1 cellular context compared by ENCODE assay signal in genomic region chr20:58716476-58717277, GRCh38.
TF ChIP-seq lines count a peak whose summit lies in the region.

No MANE protein-coding gene starts in this region.

TF ChIP-seq in HepG2, 621 proteins besides CTCF, POLR2A, EP300 and RAD21 (continued from another document and continues in another):
- TF ChIP-seq PATZ1 (CRISPR knock-in tag; IDR thresholded peaks at IDR 0.05) (peak; percentile 52; the same call in 1 of the 2 replicates), ZNF589 (CRISPR knock-in tag; conservative IDR thresholded peaks at IDR 0.05) (peak; percentile 34; the same call in 1 of the 2 replicates), TFAP4 (IDR thresholded peaks at IDR 0.05; ENCODE audit: borderline replicate concordance, low read depth) (peak; percentile 61; the same call in 1 of the 2 replicates), ZNF383 (CRISPR knock-in tag; IDR thresholded peaks at IDR 0.05; ENCODE audit: borderline replicate concordance) (no peak), REL (CRISPR knock-in tag; conservative IDR thresholded peaks at IDR 0.05) (peak; percentile 80; the same call in 1 of the 2 replicates), PITX1 (CRISPR knock-in tag; IDR thresholded peaks at IDR 0.05) (no peak), ZNF670 (CRISPR knock-in tag; IDR thresholded peaks at IDR 0.05; ENCODE audit: borderline replicate concordance) (no peak), NFAT5 (CRISPR knock-in tag; IDR thresholded peaks at IDR 0.05) (no peak), PRPF4 (IDR thresholded peaks at IDR 0.05; ENCODE audit: low read depth, low read length, poor library complexity, severe bottlenecking) (no peak), CAMTA2 (CRISPR knock-in tag; IDR thresholded peaks at IDR 0.05; ENCODE audit: borderline replicate concordance) (no peak), ZNF558 (CRISPR knock-in tag; IDR thresholded peaks at IDR 0.05; ENCODE audit: borderline replicate concordance) (0 out of 2 replicates have a peak, but pooled peaks have one; percentile 28), ZNF883 (CRISPR knock-in tag; IDR thresholded peaks at IDR 0.05; ENCODE audit: not compliant biosample characterization) (peak; percentile 1), HNRNPUL1 (IDR thresholded peaks at IDR 0.05; ENCODE audit: low read depth, low read length) (no peak), SCMH1 (CRISPR knock-in tag; IDR thresholded peaks at IDR 0.05; ENCODE audit: borderline replicate concordance) (no peak), ARID5B (CRISPR knock-in tag; IDR thresholded peaks at IDR 0.05) (peak; percentile 19; the same call in 1 of the 2 replicates), ZKSCAN5 (CRISPR knock-in tag; IDR thresholded peaks at IDR 0.05) (no peak), AGO2 (optimal IDR thresholded peaks at IDR 0.05; ENCODE audit: low read depth, low read length) (peak; percentile 92), FOXP1 (IDR thresholded peaks at IDR 0.05) (no peak), FOXP1 (CRISPR knock-in tag; IDR thresholded peaks at IDR 0.05) (no peak), ZNF710 (CRISPR knock-in tag; IDR thresholded peaks at IDR 0.05; ENCODE audit: borderline replicate concordance) (no peak), ZNF572 (CRISPR knock-in tag; IDR thresholded peaks at IDR 0.05) (no peak), KDM2A (CRISPR knock-in tag; IDR thresholded peaks at IDR 0.05; ENCODE audit: borderline replicate concordance, low read depth) (peak; percentile 18; the same call in 1 of the 2 replicates), FOXP4 (CRISPR knock-in tag; IDR thresholded peaks at IDR 0.05) (no peak), ZNF660 (CRISPR knock-in tag; IDR thresholded peaks at IDR 0.05; ENCODE audit: borderline replicate concordance, low read depth) (no peak), ZNF570 (CRISPR knock-in tag; IDR thresholded peaks at IDR 0.05; ENCODE audit: borderline replicate concordance) (no peak), FOXA1 (IDR thresholded peaks at IDR 0.05) (no peak), FOXA1 (CRISPR knock-in tag; IDR thresholded peaks at IDR 0.05) (peak; percentile 83), NR2C2 (CRISPR knock-in tag; IDR thresholded peaks at IDR 0.05; ENCODE audit: borderline replicate concordance) (0 out of 2 replicates have a peak, but pooled peaks have one; percentile 17), PRDM15 (CRISPR knock-in tag; IDR thresholded peaks at IDR 0.05) (no peak), ZNF430 (CRISPR knock-in tag; IDR thresholded peaks at IDR 0.05) (no peak), THAP9 (CRISPR knock-in tag; IDR thresholded peaks at IDR 0.05; ENCODE audit: borderline replicate concordance) (peak; percentile 49; the same call in 1 of the 2 replicates)
